8 cellular contexts compared by ENCODE assay signal in genomic region chrX:134172588-134173259, GRCh38.
DNase-seq lines count a peak whose midpoint lies in the region; ATAC-seq, FAIRE-seq and TF ChIP-seq lines count a peak whose summit lies in the region.

No MANE protein-coding gene starts in this region.

- CTCF ChIA-PET in GM10248 (lab: Yijun Ruan, JAX) = no interaction called here
- CTCF ChIA-PET in activated CD4-positive, alpha-beta memory T cell treated with anti-CD3 and anti-CD28 coated beads, Interleukin-2, amount 10 ng/mL, durations not matched to agents 7 days and 5 days (lab: Charles Lee) = interaction anchor here (1.2 to 1.4 kb wide), 2 partner anchors 14 to 224 kb away, joined by 3 to 7 read pairs; no protein-coding TSS in a partner anchor
- CTCF ChIA-PET in naive thymus-derived CD4-positive, alpha-beta T cell (lab: Charles Lee) = no interaction called here

- peaks cover 10% of the 10 kb centered on the region for H3K27me3 Mint-ChIP-seq in activated CD4-positive, alpha-beta memory T cell treated with anti-CD3 and anti-CD28 coated beads, Interleukin-2, amount 10 ng/mL, durations not matched to agents 7 days and 5 days
- H3K27me3 Mint-ChIP-seq in naive thymus-derived CD4-positive, alpha-beta T cell = peaks cover 0 to 6% (median 0%) of the 10 kb centered on the region in 5 donors

- intact Hi-C loops in naive thymus-derived CD4-positive, alpha-beta T cell (cut with micrococcal nuclease) = loop anchor here in 1 of 2 donors (1.0 kb wide), 1 partner anchor 14 kb away; no protein-coding TSS in a partner anchor
- intact Hi-C loops in posterior vena cava (cut with DNase I) = no loop called here

- peak overlapping the region; percentile 91 for H3K4me3 Mint-ChIP-seq in activated CD4-positive, alpha-beta memory T cell treated with anti-CD3 and anti-CD28 coated beads, Interleukin-2, amount 10 ng/mL, durations not matched to agents 7 days and 5 days
- H3K4me3 Mint-ChIP-seq in naive thymus-derived CD4-positive, alpha-beta T cell = peak overlapping the region; percentile 89 to 96 (median 94)

- no peak for TF ChIP-seq CTCF in GM10248 (IDR thresholded peaks at IDR 0.05; ENCODE audit: control extremely low read depth, extremely low read depth, low read depth, missing control alignments)
- TF ChIP-seq CTCF in epithelial cell of proximal tubule (conservative IDR thresholded peaks at IDR 0.05; ENCODE audit: low read depth, low read length) = no peak
- TF ChIP-seq CTCF in tibial nerve (IDR thresholded peaks at IDR 0.05) = no peak

- peaks cover 29% of the 10 kb centered on the region for H3K4me1 Mint-ChIP-seq in activated CD4-positive, alpha-beta memory T cell treated with anti-CD3 and anti-CD28 coated beads, Interleukin-2, amount 10 ng/mL, durations not matched to agents 7 days and 5 days
- H3K4me1 Mint-ChIP-seq in naive thymus-derived CD4-positive, alpha-beta T cell = peaks cover 6 to 28% (median 11%) of the 10 kb centered on the region in 7 donors

- TF ChIP-seq EP300 in tibial nerve (IDR thresholded peaks at IDR 0.05) = no peak

- DNase-seq in GM10248 (ENCODE audit: extremely low spot score) = peak; percentile 37
- DNase-seq in activated CD4-positive, alpha-beta memory T cell treated with anti-CD3 and anti-CD28 coated beads, Interleukin-2, amount 10 ng/mL, durations not matched to agents 7 days and 5 days = peak; percentile 57
- DNase-seq in epithelial cell of proximal tubule (ENCODE audit: low read depth) = no peak
- DNase-seq in naive thymus-derived CD4-positive, alpha-beta T cell = peak in 8 of 9 donors; percentile 13 to 54 (median 34)
- no peak for DNase-seq in tibial nerve (ENCODE audit: low spot score in 2 of 2)
- DNase-seq in urothelium cell line (ENCODE audit: low spot score) = no peak
- DNase-seq in posterior vena cava (ENCODE audit: low spot score) = no peak

- whole genome bisulfite sequencing in tibial nerve, 2 donors = 1 to 43% methylated on average over 14 to 51 of the region's 51 CpGs

- H3K27me3 ChIP-seq in naive thymus-derived CD4-positive, alpha-beta T cell (ENCODE audit: control insufficient read depth in 2 of 2, insufficient read depth in 2 of 2, low read length in 2 of 2) = no peaks in the 10 kb centered on the region
- peaks cover 0 to 18% of the 10 kb centered on the region in 2 donors for H3K27me3 ChIP-seq in tibial nerve

- TF ChIP-seq POLR2A in tibial nerve (IDR thresholded peaks at IDR 0.05) = no peak

- no peaks in the 10 kb centered on the region for H3K36me3 ChIP-seq in naive thymus-derived CD4-positive, alpha-beta T cell (ENCODE audit: control insufficient read depth in 2 of 3, insufficient read depth in 3 of 3, low read length in 3 of 3)
- H3K36me3 ChIP-seq in tibial nerve = no peaks in the 10 kb centered on the region

- peaks cover 0 to 3% of the 10 kb centered on the region in 2 donors for H3K4me1 ChIP-seq in naive thymus-derived CD4-positive, alpha-beta T cell (ENCODE audit: control insufficient read depth in 2 of 2, insufficient read depth in 2 of 2, low read length in 2 of 2)
- peaks cover 0 to 11% (median 0%) of the 10 kb centered on the region in 4 donors for H3K4me1 ChIP-seq in tibial nerve

- POLR2A ChIA-PET in GM10248 (lab: Yijun Ruan, JAX) = no interaction called here
- POLR2A ChIA-PET in activated CD4-positive, alpha-beta memory T cell treated with anti-CD3 and anti-CD28 coated beads, Interleukin-2, amount 10 ng/mL, durations not matched to agents 7 days and 5 days (lab: Charles Lee) = interaction anchor here (1.3 to 8.1 kb wide), 3 partner anchors 8 to 634 kb away, joined by 3 to 113 read pairs (median 5); a partner anchor contains a TSS
- POLR2A ChIA-PET in naive thymus-derived CD4-positive, alpha-beta T cell (lab: Charles Lee) = no interaction called here

- H3K9me3 Mint-ChIP-seq in activated CD4-positive, alpha-beta memory T cell treated with anti-CD3 and anti-CD28 coated beads, Interleukin-2, amount 10 ng/mL, durations not matched to agents 7 days and 5 days = no peaks in the 10 kb centered on the region
- H3K9me3 Mint-ChIP-seq in naive thymus-derived CD4-positive, alpha-beta T cell = no peaks in the 10 kb centered on the region

- no peaks in the 10 kb centered on the region for H3K9me3 ChIP-seq in naive thymus-derived CD4-positive, alpha-beta T cell (ENCODE audit: control insufficient read depth in 2 of 3, low read length in 3 of 3)
- H3K9me3 ChIP-seq in tibial nerve = no peaks in the 10 kb centered on the region

- peak; percentile 36 for ATAC-seq in HG03159 (IDR thresholded peaks at IDR 0.05; ENCODE audit: unreplicated experiment)
- ATAC-seq in naive thymus-derived CD4-positive, alpha-beta T cell = peak; percentile 73

- FAIRE-seq in urothelium cell line (lab: Jason Lieb, UNC) = no peak

- peaks cover 34% of the 10 kb centered on the region for H3K36me3 Mint-ChIP-seq in activated CD4-positive, alpha-beta memory T cell treated with anti-CD3 and anti-CD28 coated beads, Interleukin-2, amount 10 ng/mL, durations not matched to agents 7 days and 5 days (ENCODE audit: low read depth)
- peaks cover 0 to 13% (median 0%) of the 10 kb centered on the region in 5 donors for H3K36me3 Mint-ChIP-seq in naive thymus-derived CD4-positive, alpha-beta T cell

- H3K27ac Mint-ChIP-seq in activated CD4-positive, alpha-beta memory T cell treated with anti-CD3 and anti-CD28 coated beads, Interleukin-2, amount 10 ng/mL, durations not matched to agents 7 days and 5 days = peak overlapping the region; percentile 92
- peak overlapping the region in 8 of 9 donors; percentile 69 to 95 (median 78) for H3K27ac Mint-ChIP-seq in naive thymus-derived CD4-positive, alpha-beta T cell

- H3K27ac ChIP-seq in naive thymus-derived CD4-positive, alpha-beta T cell (ENCODE audit: low read depth, low read length) = peak overlapping the region; percentile 48
- H3K27ac ChIP-seq in tibial nerve = peak overlapping the region; percentile 40 to 81 (median 67)

- H3K4me3 ChIP-seq in epithelial cell of proximal tubule (ENCODE audit: low read depth, low read length) = peak overlapping the region; percentile 51
- H3K4me3 ChIP-seq in naive thymus-derived CD4-positive, alpha-beta T cell (ENCODE audit: low read length) = peak overlapping the region; percentile 75
- peak overlapping the region; percentile 43 to 71 (median 50) for H3K4me3 ChIP-seq in tibial nerve

Comparison
In these comparisons a context has a peak if more than half of its experiments do, and no peak if none do; other contexts are left out.
1. DNase-seq: peak in GM10248 (single experiment), activated CD4-positive, alpha-beta memory T cell treated with anti-CD3 and anti-CD28 coated beads, Interleukin-2, amount 10 ng/mL, durations not matched to agents 7 days and 5 days (single experiment) and naive thymus-derived CD4-positive, alpha-beta T cell (8 of 9); none in epithelial cell of proximal tubule (single experiment), tibial nerve (0 of 2), urothelium cell line (single experiment) and posterior vena cava (single experiment).
2. Peak in every context shown above with its lines, with median percentiles within 50 percentile points of each other: H3K4me3 ChIP-seq.